Comparison of ENCODE assay signal across 12 cellular contexts in the genomic region with DNA sequence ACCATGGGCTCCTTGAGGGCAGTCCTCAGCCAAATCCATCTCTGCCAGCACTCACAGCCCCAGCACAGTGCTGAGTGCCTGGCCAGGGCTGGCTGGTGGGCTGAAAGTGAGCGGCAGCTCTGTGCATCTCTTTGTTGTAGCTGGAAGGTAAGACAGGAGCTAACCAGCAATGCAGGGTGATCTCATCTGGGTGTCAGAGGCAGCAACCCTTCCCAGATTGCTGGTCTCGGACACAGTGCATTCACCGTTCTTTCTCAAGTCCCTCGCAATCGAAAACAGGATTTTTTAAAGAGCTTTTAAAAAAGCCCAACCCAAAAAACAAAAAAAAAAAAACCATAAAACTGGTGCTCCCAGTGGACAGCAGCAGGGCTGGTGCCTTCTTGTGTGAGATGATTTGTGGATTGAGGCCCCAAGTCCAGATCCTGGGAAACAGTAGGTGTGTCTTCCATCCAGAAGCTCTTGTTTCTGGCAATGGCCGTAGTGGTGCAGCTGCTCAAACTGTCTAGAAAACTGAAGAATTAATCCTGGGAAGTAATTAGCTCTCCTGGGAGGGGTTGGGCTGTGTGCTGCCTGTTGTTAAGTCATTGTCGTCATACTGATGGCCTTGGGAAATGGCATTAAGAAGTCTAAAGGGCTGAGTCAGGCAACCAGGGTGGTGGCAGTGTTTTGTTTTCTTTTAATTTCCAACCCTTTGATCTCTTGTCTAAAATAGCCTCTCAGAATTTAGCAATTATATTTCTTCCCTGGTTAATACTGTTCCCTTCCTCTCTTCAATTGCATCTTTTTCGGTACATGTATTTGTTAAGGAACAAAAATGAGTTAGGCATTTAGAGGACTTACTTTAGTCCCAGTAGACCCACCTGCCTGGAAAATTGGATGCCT.
DNase-seq lines count a peak whose midpoint lies in the region; FAIRE-seq and TF ChIP-seq lines count a peak whose summit lies in the region.
"Had no signal": no experiment of that assay in that cellular context is flagged by ENCODE, and none has a peak within 500 bp of the region (broad histone marks: within the 10 kb centered on the region; RNA-seq: fewer than 3 reads in every experiment).

No MANE protein-coding gene starts in this region.

- no peak overlapping the region for H2AK5ac ChIP-seq in mesenchymal stem cell (ENCODE audit: low read length, severe bottlenecking)

- whole genome bisulfite sequencing in mesenchymal stem cell, result 63% methylated on average over 5 of the region's 8 CpGs

- H3K9me3 ChIP-seq in adipocyte (ENCODE audit: control insufficient read depth, low read length) (no peaks in the 10 kb centered on the region), mesenchymal stem cell (ENCODE audit: control insufficient read depth, low read length) (no peaks in the 10 kb centered on the region), Caco-2 (no peaks in the 10 kb centered on the region)
- no peaks in the 10 kb centered on the region for H3K9me3 ChIP-seq in CD8-positive, alpha-beta memory T cell (ENCODE audit: low read length)

- no peak overlapping the region for H3K18ac ChIP-seq in mesenchymal stem cell (ENCODE audit: low read depth in 1 of 2, low read length in 2 of 2)

- H3K9ac ChIP-seq in adipocyte (ENCODE audit: low read length) (no peak overlapping the region), mesenchymal stem cell (ENCODE audit: low read length) (peak overlapping the region; percentile 27)

- no peaks in the 10 kb centered on the region for H3K4me1 Mint-ChIP-seq in Caco-2 (ENCODE audit: low read depth, unreplicated experiment)
- H3K4me1 Mint-ChIP-seq in CD8-positive, alpha-beta memory T cell, result peaks cover 0 to 5% (median 0%) of the 10 kb centered on the region in 3 donors

- no peaks in the 10 kb centered on the region for H3K9me3 Mint-ChIP-seq in Caco-2 (ENCODE audit: unreplicated experiment)
- no peaks in the 10 kb centered on the region for H3K9me3 Mint-ChIP-seq in CD8-positive, alpha-beta memory T cell

- intact Hi-C loops in Caco-2 (cut with micrococcal nuclease; ENCODE audit: unreplicated experiment), result no loop called here

- no peak overlapping the region for H2BK12ac ChIP-seq in mesenchymal stem cell (ENCODE audit: low read length in 2 of 2)

- no peak overlapping the region for H3K27ac Mint-ChIP-seq in Caco-2 (ENCODE audit: unreplicated experiment)
- no peak overlapping the region for H3K27ac Mint-ChIP-seq in CD8-positive, alpha-beta memory T cell

- no peak overlapping the region for H3K4me3 Mint-ChIP-seq in Caco-2 (ENCODE audit: unreplicated experiment)
- H3K4me3 Mint-ChIP-seq in CD8-positive, alpha-beta memory T cell, result no peak overlapping the region

- POLR2A ChIA-PET in Caco-2 (lab: Charles Lee), result no interaction called here
- POLR2A ChIA-PET in CD8-positive, alpha-beta memory T cell (lab: Charles Lee), result no interaction called here

- H3K4me1 ChIP-seq in adipocyte (ENCODE audit: control insufficient read depth, insufficient read depth, low read length) (peaks cover 30% of the 10 kb centered on the region), mesenchymal stem cell (ENCODE audit: control insufficient read depth, insufficient read depth, low read depth, low read length) (peaks cover 4% of the 10 kb centered on the region), Caco-2 (no peaks in the 10 kb centered on the region)
- H3K4me1 ChIP-seq in CD8-positive, alpha-beta memory T cell (ENCODE audit: insufficient read depth, low read length), result no peaks in the 10 kb centered on the region

- no peak overlapping the region for H3K14ac ChIP-seq in mesenchymal stem cell (ENCODE audit: low read length in 2 of 2)

- CTCF ChIA-PET in Caco-2 (lab: Charles Lee), result no interaction called here
- CTCF ChIA-PET in CD8-positive, alpha-beta memory T cell (lab: Charles Lee), result interaction anchor here (0.6 kb wide), 1 partner anchor 9 kb away, joined by 3 read pairs; no protein-coding TSS in a partner anchor

- DNase-seq in AG08395 (ENCODE audit: low spot score), result peak; percentile 55
- peak; percentile 81 for DNase-seq in NCI-H146 (lab: John Stamatoyannopoulos, UW)
- DNase-seq in adipocyte (ENCODE audit: low read depth), result peak; percentile 28
- peak; percentile 47 for DNase-seq in mesenchymal stem cell
- no peak for DNase-seq in Caco-2
- no peak for DNase-seq in CD8-positive, alpha-beta memory T cell
- DNase-seq in MV-4-11 (lab: John Stamatoyannopoulos, UW), result no peak
- DNase-seq in RCC 7860 (ENCODE audit: low spot score), result no peak
- DNase-seq: ACHN; amniotic stem cell; stimulated activated CD8-positive, alpha-beta memory T cell treated with anti-CD3 and anti-CD28 coated beads, Interleukin-4, amount 100 ng/mL, for 48 hours had no signal

- H4K91ac ChIP-seq in mesenchymal stem cell (ENCODE audit: low read length), result peak overlapping the region; percentile 30

- H2BK5ac ChIP-seq in mesenchymal stem cell (ENCODE audit: low read depth, low read length, poor library complexity, severe bottlenecking), result no peak overlapping the region

- H3K4ac ChIP-seq in mesenchymal stem cell (ENCODE audit: low read depth in 1 of 2, low read length in 2 of 2), result no peak overlapping the region

- no TSS peak for BruUV-seq in Caco-2 (replicated peaks; lab: Mats Ljungman, UMichigan)

- H3K36me3 ChIP-seq in adipocyte (ENCODE audit: control insufficient read depth, insufficient read depth, low read length, severe bottlenecking), result no peaks in the 10 kb centered on the region
- peaks cover 0 to 3% of the 10 kb centered on the region in 2 experiments for H3K36me3 ChIP-seq in mesenchymal stem cell (ENCODE audit: control insufficient read depth in 1 of 2, insufficient read depth in 2 of 2, low read depth in 1 of 2, low read length in 2 of 2)
- no peaks in the 10 kb centered on the region for H3K36me3 ChIP-seq in Caco-2 (ENCODE audit: control insufficient read depth, insufficient read depth, low read length)
- H3K36me3 ChIP-seq in CD8-positive, alpha-beta memory T cell (ENCODE audit: insufficient read depth, low read length), result no peaks in the 10 kb centered on the region

- H3K27me3 Mint-ChIP-seq in Caco-2 (ENCODE audit: insufficient read depth, unreplicated experiment), result peaks cover 20% of the 10 kb centered on the region
- H3K27me3 Mint-ChIP-seq in CD8-positive, alpha-beta memory T cell, result peaks cover 0 to 6% of the 10 kb centered on the region in 2 donors

- H3K36me3 Mint-ChIP-seq in Caco-2 (ENCODE audit: insufficient read depth, unreplicated experiment), result no peaks in the 10 kb centered on the region
- H3K36me3 Mint-ChIP-seq in CD8-positive, alpha-beta memory T cell, result no peaks in the 10 kb centered on the region

- H3K27ac ChIP-seq in mesenchymal stem cell (ENCODE audit: low read length, poor library complexity, severe bottlenecking), result no peak overlapping the region
- no peak overlapping the region for H3K27ac ChIP-seq in CD8-positive, alpha-beta memory T cell (ENCODE audit: low read depth, low read length)
- H3K27ac ChIP-seq: epithelial cell of prostate had no signal

- TF ChIP-seq CTCF in Caco-2 (IDR thresholded peaks at IDR 0.05; ENCODE audit: insufficient read depth in 1 of 2, low read depth in 1 of 2, low read length in 1 of 2, severe bottlenecking in 1 of 2, unreplicated experiment in 1 of 2), result no peak

- H3K27me3 ChIP-seq in adipocyte (replicated peaks; ENCODE audit: control insufficient read depth, insufficient read depth, low read length) (no peaks in the 10 kb centered on the region), mesenchymal stem cell (ENCODE audit: control insufficient read depth in 1 of 2, insufficient read depth in 1 of 2, low read length in 2 of 2) (peaks cover 0 to 15% of the 10 kb centered on the region in 2 experiments), Caco-2 (replicated peaks; ENCODE audit: control insufficient read depth, insufficient read depth, low read length) (no peaks in the 10 kb centered on the region)
- no peaks in the 10 kb centered on the region for H3K27me3 ChIP-seq in CD8-positive, alpha-beta memory T cell (ENCODE audit: insufficient read depth, low read length, poor library complexity, severe bottlenecking)

- H3K4me3 ChIP-seq in adipocyte (ENCODE audit: low read length) (no peak overlapping the region), mesenchymal stem cell (ENCODE audit: insufficient read depth in 1 of 2, low read depth in 1 of 2, low read length in 2 of 2) (no peak overlapping the region), Caco-2 (ENCODE audit: low read depth, low read length) (no peak overlapping the region)
- no peak overlapping the region for H3K4me3 ChIP-seq in CD8-positive, alpha-beta memory T cell (ENCODE audit: low read length)

- H3K79me1 ChIP-seq in mesenchymal stem cell (replicated peaks; ENCODE audit: low read length, poor library complexity, severe bottlenecking), result peaks cover 16% of the 10 kb centered on the region

- H4K8ac ChIP-seq in mesenchymal stem cell (ENCODE audit: low read length), result no peak overlapping the region

- no peak overlapping the region for H2AFZ ChIP-seq in mesenchymal stem cell (ENCODE audit: low read depth, low read length)

- H2BK120ac ChIP-seq in mesenchymal stem cell (ENCODE audit: low read depth, low read length), result no peak overlapping the region

- H3K4me2 ChIP-seq in mesenchymal stem cell (ENCODE audit: low read length, poor library complexity, severe bottlenecking), result no peak overlapping the region

- H3K23ac ChIP-seq in mesenchymal stem cell (ENCODE audit: low read length in 2 of 2), result peak overlapping the region in 1 of 2 experiments; percentile 57

- no peak for FAIRE-seq in RCC 7860 (lab: Jason Lieb, UNC)

- H2BK15ac ChIP-seq in mesenchymal stem cell (ENCODE audit: low read depth, poor library complexity, severe bottlenecking), result no peak overlapping the region

Comparison
In these comparisons a context has a peak if more than half of its experiments do, and no peak if none do; other contexts are left out.
1. DNase-seq: peak in AG08395 (single experiment), NCI-H146 (single experiment), adipocyte (single experiment) and mesenchymal stem cell (single experiment); none in Caco-2 (0 of 2), CD8-positive, alpha-beta memory T cell (0 of 5), MV-4-11 (single experiment) and RCC 7860 (single experiment).